ENCODE assay signal across 1 cellular context in genomic region chr14:68816943-68817430, GRCh38.
TF ChIP-seq lines count a peak whose summit lies in the region.

No MANE protein-coding gene starts in this region.

TF ChIP-seq in H1, 55 proteins besides CTCF, POLR2A, EP300 and RAD21 (continued from another document):
- TF ChIP-seq BCL11A (IDR thresholded peaks at IDR 0.05; ENCODE audit: low read depth in 2 of 2, low read length in 2 of 2) (no peak), SRF (IDR thresholded peaks at IDR 0.05; ENCODE audit: low read depth, low read length) (no peak), FOSL1 (IDR thresholded peaks at IDR 0.05; ENCODE audit: insufficient read depth, low read depth, low read length) (no peak), CBX5 (IDR thresholded peaks at IDR 0.05; ENCODE audit: low read depth, low read length) (no peak), TBP (IDR thresholded peaks at IDR 0.05; ENCODE audit: low read depth, low read length) (no peak), NRF1 (IDR thresholded peaks at IDR 0.05; ENCODE audit: low read depth, low read length) (no peak), ZNF274 (IDR thresholded peaks at IDR 0.05; ENCODE audit: borderline replicate concordance, extremely low read depth, low read length) (no peak), EZH2 (IDR thresholded peaks at IDR 0.05; ENCODE audit: low read depth, low read length, severe bottlenecking) (no peak), CHD2 (IDR thresholded peaks at IDR 0.05; ENCODE audit: low read length) (no peak), MAFK (IDR thresholded peaks at IDR 0.05; ENCODE audit: low read depth, low read length) (no peak), PHF8 (conservative IDR thresholded peaks at IDR 0.05; ENCODE audit: low read depth, low read length) (no peak), KDM1A (IDR thresholded peaks at IDR 0.05; ENCODE audit: borderline replicate concordance, low read length) (no peak), RXRA (IDR thresholded peaks at IDR 0.05; ENCODE audit: insufficient read depth, low read depth, low read length) (no peak), JUND (IDR thresholded peaks at IDR 0.05; ENCODE audit: low read length) (no peak)
- TF ChIP-seq, protein P1, sequence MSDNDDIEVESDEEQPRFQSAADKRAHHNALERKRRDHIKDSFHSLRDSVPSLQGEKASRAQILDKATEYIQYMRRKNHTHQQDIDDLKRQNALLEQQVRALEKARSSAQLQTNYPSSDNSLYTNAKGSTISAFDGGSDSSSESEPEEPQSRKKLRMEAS (IDR thresholded peaks at IDR 0.05), result no peak
